Comparison of ENCODE assay signal across 9 cellular contexts in the genomic region with DNA sequence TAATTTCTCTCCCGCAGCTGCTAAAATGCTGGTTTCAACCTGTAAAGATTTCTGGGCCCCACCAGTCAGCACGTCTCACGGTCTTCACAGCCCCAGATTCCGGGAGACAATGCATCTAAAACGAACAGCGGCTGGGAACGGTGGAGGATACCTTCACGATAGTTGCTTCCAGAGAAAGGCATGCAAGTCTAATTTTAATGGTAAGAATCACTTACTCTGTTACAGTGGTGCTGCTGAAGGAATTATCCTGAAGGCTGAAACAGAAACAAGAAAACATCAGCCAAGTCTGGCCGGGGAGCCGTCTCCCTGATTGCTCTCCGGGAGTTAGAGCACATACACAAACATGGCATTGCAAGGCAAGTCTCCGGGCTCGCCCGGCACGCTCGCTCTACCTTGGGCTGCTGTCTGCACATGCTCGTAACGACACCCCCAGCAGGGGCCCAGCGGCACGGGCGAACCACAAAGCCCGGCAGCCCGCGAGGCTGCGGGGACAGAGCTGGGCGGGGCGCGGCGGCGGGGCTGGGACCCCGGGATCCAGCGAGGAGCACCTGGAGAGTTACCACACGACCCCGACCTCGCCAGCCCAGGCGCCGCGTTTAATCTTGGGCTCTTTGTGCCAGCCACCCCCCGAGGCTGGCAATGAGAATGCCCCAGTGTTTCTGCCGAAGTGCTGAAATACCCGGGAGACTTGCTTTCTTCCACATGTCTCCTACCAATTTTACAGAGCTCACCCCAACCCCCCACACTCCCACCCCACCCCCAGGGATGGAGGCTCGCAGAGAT. TPM values are rescaled to one million over a fixed set of nuclear protein-coding genes. Genes with fewer than 3 reads are reported as not detected.
A peak's percentile ranks its signal among the peaks of the same experiment; 100 is the strongest.
DNase-seq lines count a peak whose midpoint lies in the region; ATAC-seq and TF ChIP-seq lines count a peak whose summit lies in the region.
"Had no signal": no experiment of that assay in that cellular context is flagged by ENCODE, and none has a peak within 500 bp of the region (broad histone marks: within the 10 kb centered on the region; RNA-seq: fewer than 3 reads in every experiment).

Gene FAM13C, minus strand, starts transcription at position 366 of the 783 bp plus-strand sequence. Its CDS starts 89 bp downstream, at position 277.

- DNase-seq in stimulated activated CD4-positive, alpha-beta T cell treated with anti-CD3 and anti-CD28 coated beads, Interleukin-15, amount 100 ng/mL, for 24 hours, result peak; percentile 19
- DNase-seq in stimulated activated CD4-positive, alpha-beta T cell treated with anti-CD3 and anti-CD28 coated beads, Interleukin-12 subunit alpha, Interleukin-12 subunit beta, amount 100 ng/mL, for 4 hours, result no peak
- DNase-seq in MM.1S (peak; percentile 64), fibroblast of lung (ENCODE audit: low read depth in 2 of 2) (peak; percentile 65 to 68)

- no peak for ATAC-seq in GM21447 (IDR thresholded peaks at IDR 0.05; ENCODE audit: unreplicated experiment)

- H3K4me1 ChIP-seq in MM.1S (ENCODE audit: low read length) (no peaks in the 10 kb centered on the region), fibroblast of lung (ENCODE audit: control insufficient read depth, extremely low read depth, insufficient read depth, low read length) (peaks cover 8% of the 10 kb centered on the region), muscle layer of colon (ENCODE audit: insufficient read depth, low read length) (peaks cover 30% of the 10 kb centered on the region), urinary bladder (ENCODE audit: insufficient read depth) (no peaks in the 10 kb centered on the region)

- TF ChIP-seq CTCF in MM.1S (IDR thresholded peaks at IDR 0.05; ENCODE audit: low read length), result no peak
- no peak for TF ChIP-seq CTCF in VCaP (conservative IDR thresholded peaks at IDR 0.05)
- TF ChIP-seq CTCF in fibroblast of lung (conservative IDR thresholded peaks at IDR 0.05 in 1 of 2, IDR thresholded peaks at IDR 0.05 in 1 of 2; ENCODE audit: low read depth in 1 of 2, low read length in 2 of 2), result no peak

- no peaks in the 10 kb centered on the region for H3K27me3 ChIP-seq in MM.1S (replicated peaks; ENCODE audit: insufficient read depth, low read length)
- no peaks in the 10 kb centered on the region for H3K27me3 ChIP-seq in fibroblast of lung (ENCODE audit: control insufficient read depth, insufficient read depth, low read length)
- no peaks in the 10 kb centered on the region for H3K27me3 ChIP-seq in muscle layer of colon (ENCODE audit: control insufficient read depth in 1 of 2, insufficient read depth in 2 of 2, low read length in 2 of 2)

- H3K9me2 ChIP-seq in MM.1S (replicated peaks; ENCODE audit: insufficient read depth, low read length), result no peaks in the 10 kb centered on the region

- H3K4me3 ChIP-seq in MM.1S (ENCODE audit: low read length) (peak within 1 kb of the TSS; percentile 63), fibroblast of lung (replicated peaks in 1 of 4; ENCODE audit: control extremely low read depth in 1 of 4, insufficient read depth in 1 of 4, low read depth in 3 of 4, low read length in 4 of 4) (peak within 1 kb of the TSS; percentile 67 to 84 (median 70)), muscle layer of colon (ENCODE audit: low read depth in 1 of 2, low read length in 2 of 2) (peak within 1 kb of the TSS; percentile 65 to 80), urinary bladder (ENCODE audit: low read depth, low read length) (peak within 1 kb of the TSS; percentile 60)

- peak within 1 kb of the TSS; percentile 83 for H3K4me2 ChIP-seq in MM.1S (ENCODE audit: low read depth, low read length)
- peak within 1 kb of the TSS; percentile 61 for H3K4me2 ChIP-seq in fibroblast of lung (ENCODE audit: extremely low read depth, insufficient read depth, low read length)

- H3K9me3 ChIP-seq in MM.1S (replicated peaks; ENCODE audit: insufficient read depth, low read length) (no peaks in the 10 kb centered on the region), fibroblast of lung (ENCODE audit: control insufficient read depth, insufficient read depth, low read depth, low read length) (no peaks in the 10 kb centered on the region), muscle layer of colon (ENCODE audit: low read length) (no peaks in the 10 kb centered on the region)

- peak within 1 kb of the TSS; percentile 30; the same call in 1 of the 2 replicates for H3K9ac ChIP-seq in MM.1S (ENCODE audit: low read length)
- H3K9ac ChIP-seq in fibroblast of lung (ENCODE audit: insufficient read depth, low read length), result peak within 1 kb of the TSS; percentile 65
- peak within 1 kb of the TSS; percentile 62 for H3K9ac ChIP-seq in muscle layer of colon (ENCODE audit: low read length)

- 1% methylated on average over 42 of the region's 42 CpGs for WGBS in urinary bladder

- peak within 1 kb of the TSS; percentile 80 for H2AFZ ChIP-seq in MM.1S (ENCODE audit: low read length)
- H2AFZ ChIP-seq in fibroblast of lung (ENCODE audit: low read length), result peak within 1 kb of the TSS; percentile 81

- no peaks in the 10 kb centered on the region for H3F3A ChIP-seq in MM.1S (ENCODE audit: insufficient read depth, low read length)

- H3K27ac ChIP-seq in MM.1S (ENCODE audit: low read length) (no peak within 1 kb of the TSS), VCaP (peak within 1 kb of the TSS; percentile 86), fibroblast of lung (ENCODE audit: insufficient read depth, low read length) (peak within 1 kb of the TSS; percentile 41), muscle layer of colon (ENCODE audit: low read depth, low read length) (peak within 1 kb of the TSS; percentile 88), urinary bladder (ENCODE audit: low read depth) (peak within 1 kb of the TSS; percentile 62)
- H3K27ac ChIP-seq: epithelial cell of prostate had no signal

- no peaks in the 10 kb centered on the region for H3K36me3 ChIP-seq in MM.1S (replicated peaks; ENCODE audit: insufficient read depth, low read length)
- H3K36me3 ChIP-seq in fibroblast of lung (ENCODE audit: control insufficient read depth, insufficient read depth, low read length), result no peaks in the 10 kb centered on the region
- H3K36me3 ChIP-seq in muscle layer of colon (ENCODE audit: insufficient read depth, low read length), result no peaks in the 10 kb centered on the region
- no peaks in the 10 kb centered on the region for H3K36me3 ChIP-seq in urinary bladder (ENCODE audit: insufficient read depth)

- H3K79me2 ChIP-seq in MM.1S (ENCODE audit: low read length), result no peaks in the 10 kb centered on the region
- H3K79me2 ChIP-seq in fibroblast of lung (ENCODE audit: control insufficient read depth, insufficient read depth, low read length), result no peaks in the 10 kb centered on the region

- no peaks in the 10 kb centered on the region; the same call in 1 of the 2 replicates for H4K20me1 ChIP-seq in MM.1S (ENCODE audit: insufficient read depth, low read length)
- H4K20me1 ChIP-seq in fibroblast of lung (ENCODE audit: control insufficient read depth, extremely low read depth, insufficient read depth, low read length), result no peaks in the 10 kb centered on the region

RNA-seq across cellular contexts. Expression of gene FAM13C, which starts in this region (rescaled TPM):
- total RNA-seq in fibroblast of lung, result 3.9 and 5.9 TPM in 2 replicates
- 0.17 and 2.8 TPM in 2 replicates for polyA plus RNA-seq in fibroblast of lung
- polyA plus RNA-seq in fibroblast of lung (2012), result 0.17 and 4.3 TPM in 2 replicates
- 30.6 TPM in 1 of 2 replicates, not detected in the other for polyA minus RNA-seq in fibroblast of lung (ENCODE audit: low replicate concordance)
- total RNA-seq in urinary bladder, result 34.5 TPM
- 5.9 TPM for polyA plus RNA-seq in urinary bladder
